Comparison of ENCODE assay signal across 21 cellular contexts in the genomic region with DNA sequence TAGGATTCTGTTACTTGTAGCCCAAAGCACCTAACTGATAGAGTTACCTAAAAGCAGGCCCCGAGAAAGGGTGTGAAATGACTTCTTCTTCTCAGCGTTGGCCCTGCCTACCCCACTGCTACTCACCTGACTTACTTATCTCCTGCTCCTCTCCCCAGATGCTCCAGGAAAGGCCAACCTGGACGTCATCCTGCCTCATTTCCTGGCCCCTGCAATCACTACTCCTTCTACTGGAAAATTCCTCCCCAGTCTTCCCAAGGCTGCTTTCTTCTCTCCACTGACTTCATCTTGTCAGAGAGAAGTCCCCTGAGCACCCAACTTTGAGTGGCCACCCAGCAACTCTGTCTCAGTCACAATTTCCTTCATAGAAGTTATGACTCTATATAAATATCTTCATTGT.
"Had no signal": no experiment of that assay in that cellular context is flagged by ENCODE, and none has a peak within 500 bp of the region (broad histone marks: within the 10 kb centered on the region; RNA-seq: fewer than 3 reads in every experiment).

No MANE protein-coding gene starts in this region.

- H3K4me3 ChIP-seq: coronary artery, esophagus squamous epithelium, left lung, lower lobe of right lung, ovary, right atrium auricular region, sigmoid colon, skin epidermis had no signal

- H3K36me3 Mint-ChIP-seq: naive thymus-derived CD4-positive, alpha-beta T cell had no signal

- H3K9me3 Mint-ChIP-seq: neural crest cell had no signal

- H3K4me3 Mint-ChIP-seq: naive thymus-derived CD4-positive, alpha-beta T cell; neural crest cell had no signal

- FAIRE-seq: endometrium had no signal

- DNase-seq: cerebellar nuclear complex; effector memory CD4-positive, alpha-beta T cell; esophagus squamous epithelium; foreskin keratinocyte; head of caudate nucleus; hippocampal formation; kidney glomerular epithelial cell; left lung; lower lobe of right lung; naive thymus-derived CD4-positive, alpha-beta T cell; nucleus accumbens; ovary; sigmoid colon; stimulated activated CD4-positive, alpha-beta T cell treated with anti-CD3 and anti-CD28 coated beads, Interleukin-12 subunit alpha, Interleukin-12 subunit beta, amount 100 ng/mL, for 4 hours; stimulated activated naive CD4-positive, alpha-beta T cell treated with Interleukin-2 at 50 U/mL for 16 hours; trophoblast cell had no signal
